Comparison of ENCODE assay signal across 1 cellular context in the genomic region with DNA sequence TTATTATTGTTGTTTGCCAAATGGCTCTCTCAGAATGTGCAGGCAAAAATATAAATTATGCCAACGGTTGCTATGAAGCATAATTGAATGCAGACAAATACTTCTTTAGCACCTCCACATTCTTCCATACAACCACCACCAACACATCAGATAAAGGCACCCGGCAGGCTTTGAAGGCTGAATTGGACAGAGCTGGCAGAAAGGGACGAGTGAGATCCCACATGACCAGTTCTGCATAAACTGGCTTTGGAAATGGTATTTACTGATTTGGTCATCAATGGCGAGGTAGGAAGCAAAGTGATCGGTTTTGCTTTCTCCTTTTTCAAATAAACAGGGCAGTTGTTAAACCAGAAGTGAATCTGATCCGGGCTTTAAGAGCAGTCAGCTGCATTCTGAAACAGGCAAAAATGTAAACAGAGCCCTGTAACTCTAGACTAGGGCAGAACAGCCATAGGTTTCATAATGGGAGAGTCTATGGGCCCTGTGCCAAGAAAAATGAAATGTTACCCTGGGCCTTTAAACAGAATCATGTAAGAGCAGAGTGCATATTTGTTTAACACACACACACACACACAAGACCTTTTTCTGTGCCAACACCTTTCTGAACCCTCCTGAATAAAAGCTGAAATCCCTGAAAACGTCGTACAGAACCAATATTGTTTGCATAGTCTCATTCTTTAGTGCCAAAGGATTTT.
TF ChIP-seq lines count a peak whose summit lies in the region.

No MANE protein-coding gene starts in this region.

TF ChIP-seq in GM23338, 12 proteins besides CTCF, POLR2A, EP300 and RAD21 (continued from another document):
- TF ChIP-seq, protein P1, sequence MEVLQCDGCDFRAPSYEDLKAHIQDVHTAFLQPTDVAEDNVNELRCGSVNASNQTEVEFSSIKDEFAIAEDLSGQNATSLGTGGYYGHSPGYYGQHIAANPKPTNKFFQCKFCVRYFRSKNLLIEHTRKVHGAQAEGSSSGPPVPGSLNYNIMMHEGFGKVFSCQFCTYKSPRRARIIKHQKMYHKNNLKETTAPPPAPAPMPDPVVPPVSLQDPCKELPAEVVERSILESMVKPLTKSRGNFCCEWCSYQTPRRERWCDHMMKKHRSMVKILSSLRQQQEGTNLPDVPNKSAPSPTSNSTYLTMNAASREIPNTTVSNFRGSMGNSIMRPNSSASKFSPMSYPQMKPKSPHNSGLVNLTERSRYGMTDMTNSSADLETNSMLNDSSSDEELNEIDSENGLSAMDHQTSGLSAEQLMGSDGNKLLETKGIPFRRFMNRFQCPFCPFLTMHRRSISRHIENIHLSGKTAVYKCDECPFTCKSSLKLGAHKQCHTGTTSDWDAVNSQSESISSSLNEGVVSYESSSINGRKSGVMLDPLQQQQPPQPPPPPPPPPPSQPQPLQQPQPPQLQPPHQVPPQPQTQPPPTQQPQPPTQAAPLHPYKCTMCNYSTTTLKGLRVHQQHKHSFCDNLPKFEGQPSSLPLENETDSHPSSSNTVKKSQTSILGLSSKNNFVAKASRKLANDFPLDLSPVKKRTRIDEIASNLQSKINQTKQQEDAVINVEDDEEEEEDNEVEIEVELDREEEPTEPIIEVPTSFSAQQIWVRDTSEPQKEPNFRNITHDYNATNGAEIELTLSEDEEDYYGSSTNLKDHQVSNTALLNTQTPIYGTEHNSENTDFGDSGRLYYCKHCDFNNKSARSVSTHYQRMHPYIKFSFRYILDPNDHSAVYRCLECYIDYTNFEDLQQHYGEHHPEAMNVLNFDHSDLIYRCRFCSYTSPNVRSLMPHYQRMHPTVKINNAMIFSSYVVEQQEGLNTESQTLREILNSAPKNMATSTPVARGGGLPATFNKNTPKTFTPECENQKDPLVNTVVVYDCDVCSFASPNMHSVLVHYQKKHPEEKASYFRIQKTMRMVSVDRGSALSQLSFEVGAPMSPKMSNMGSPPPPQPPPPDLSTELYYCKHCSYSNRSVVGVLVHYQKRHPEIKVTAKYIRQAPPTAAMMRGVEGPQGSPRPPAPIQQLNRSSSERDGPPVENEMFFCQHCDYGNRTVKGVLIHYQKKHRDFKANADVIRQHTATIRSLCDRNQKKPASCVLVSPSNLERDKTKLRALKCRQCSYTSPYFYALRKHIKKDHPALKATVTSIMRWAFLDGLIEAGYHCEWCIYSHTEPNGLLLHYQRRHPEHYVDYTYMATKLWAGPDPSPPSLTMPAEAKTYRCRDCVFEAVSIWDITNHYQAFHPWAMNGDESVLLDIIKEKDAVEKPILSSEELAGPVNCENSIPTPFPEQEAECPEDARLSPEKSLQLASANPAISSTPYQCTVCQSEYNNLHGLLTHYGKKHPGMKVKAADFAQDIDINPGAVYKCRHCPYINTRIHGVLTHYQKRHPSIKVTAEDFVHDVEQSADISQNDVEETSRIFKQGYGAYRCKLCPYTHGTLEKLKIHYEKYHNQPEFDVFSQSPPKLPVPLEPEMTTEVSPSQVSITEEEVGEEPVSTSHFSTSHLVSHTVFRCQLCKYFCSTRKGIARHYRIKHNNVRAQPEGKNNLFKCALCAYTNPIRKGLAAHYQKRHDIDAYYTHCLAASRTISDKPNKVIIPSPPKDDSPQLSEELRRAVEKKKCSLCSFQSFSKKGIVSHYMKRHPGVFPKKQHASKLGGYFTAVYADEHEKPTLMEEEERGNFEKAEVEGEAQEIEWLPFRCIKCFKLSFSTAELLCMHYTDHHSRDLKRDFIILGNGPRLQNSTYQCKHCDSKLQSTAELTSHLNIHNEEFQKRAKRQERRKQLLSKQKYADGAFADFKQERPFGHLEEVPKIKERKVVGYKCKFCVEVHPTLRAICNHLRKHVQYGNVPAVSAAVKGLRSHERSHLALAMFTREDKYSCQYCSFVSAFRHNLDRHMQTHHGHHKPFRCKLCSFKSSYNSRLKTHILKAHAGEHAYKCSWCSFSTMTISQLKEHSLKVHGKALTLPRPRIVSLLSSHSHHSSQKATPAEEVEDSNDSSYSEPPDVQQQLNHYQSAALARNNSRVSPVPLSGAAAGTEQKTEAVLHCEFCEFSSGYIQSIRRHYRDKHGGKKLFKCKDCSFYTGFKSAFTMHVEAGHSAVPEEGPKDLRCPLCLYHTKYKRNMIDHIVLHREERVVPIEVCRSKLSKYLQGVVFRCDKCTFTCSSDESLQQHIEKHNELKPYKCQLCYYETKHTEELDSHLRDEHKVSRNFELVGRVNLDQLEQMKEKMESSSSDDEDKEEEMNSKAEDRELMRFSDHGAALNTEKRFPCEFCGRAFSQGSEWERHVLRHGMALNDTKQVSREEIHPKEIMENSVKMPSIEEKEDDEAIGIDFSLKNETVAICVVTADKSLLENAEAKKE (CRISPR knock-in tag; IDR thresholded peaks at IDR 0.05): no peak
- TF ChIP-seq NANOG (IDR thresholded peaks at IDR 0.05; ENCODE audit: borderline replicate concordance) (no peak), STAT1 (IDR thresholded peaks at IDR 0.05; ENCODE audit: unreplicated experiment) (no peak)
